ENCODE assay signal across 1 cellular context in genomic region chr17:40303009-40303657, GRCh38.
TF ChIP-seq lines count a peak whose summit lies in the region.

No MANE protein-coding gene starts in this region.

TF ChIP-seq in H1, 55 proteins besides CTCF, POLR2A, EP300 and RAD21 (continued from another document):
- no peak for TF ChIP-seq ASH2L (IDR thresholded peaks at IDR 0.05; ENCODE audit: low read length)
- TF ChIP-seq CHD1 (IDR thresholded peaks at IDR 0.05; ENCODE audit: low read depth, low read length), result no peak
- TF ChIP-seq GABPA (IDR thresholded peaks at IDR 0.05; ENCODE audit: borderline replicate concordance, insufficient read depth, low read length), result no peak
- no peak for TF ChIP-seq CREB1 (IDR thresholded peaks at IDR 0.05)
- no peak for TF ChIP-seq YY1 (IDR thresholded peaks at IDR 0.05; ENCODE audit: low read depth, low read length)
- TF ChIP-seq SP1 (IDR thresholded peaks at IDR 0.05; ENCODE audit: low read depth, low read length), result no peak
- TF ChIP-seq HDAC2 (IDR thresholded peaks at IDR 0.05; ENCODE audit: borderline replicate concordance in 1 of 2, low read depth in 2 of 2, low read length in 2 of 2), result no peak
- no peak for TF ChIP-seq BACH1 (IDR thresholded peaks at IDR 0.05; ENCODE audit: low read length)
- no peak for TF ChIP-seq TBP (IDR thresholded peaks at IDR 0.05; ENCODE audit: low read depth, low read length)
- TF ChIP-seq NANOG (IDR thresholded peaks at IDR 0.05; ENCODE audit: insufficient read depth, low read depth, low read length, poor library complexity, severe bottlenecking), result no peak
- TF ChIP-seq CBX8 (IDR thresholded peaks at IDR 0.05; ENCODE audit: borderline replicate concordance, low read depth, low read length), result no peak
- no peak for TF ChIP-seq SP2 (IDR thresholded peaks at IDR 0.05; ENCODE audit: low read length)
